Comparison of ENCODE assay signal across 1 cellular context in genomic region chr1:205449750-205450443, GRCh38.
TF ChIP-seq lines count a peak whose summit lies in the region.

No MANE protein-coding gene starts in this region.

TF ChIP-seq in GM23338, 12 proteins besides CTCF, POLR2A, EP300 and RAD21 (continued from another document):
- TF ChIP-seq ZNF462 (CRISPR knock-in tag; IDR thresholded peaks at IDR 0.05), result no peak; the same call in 1 of the 2 replicates
- no peak for TF ChIP-seq CREB1 (CRISPR knock-in tag; IDR thresholded peaks at IDR 0.05; ENCODE audit: low read depth)
- no peak for TF ChIP-seq ETS1 (IDR thresholded peaks at IDR 0.05)
- TF ChIP-seq ZNF114 (CRISPR knock-in tag; IDR thresholded peaks at IDR 0.05), result no peak
- TF ChIP-seq REST (IDR thresholded peaks at IDR 0.05; ENCODE audit: unreplicated experiment), result no peak
- no peak for TF ChIP-seq JUNB (IDR thresholded peaks at IDR 0.05; ENCODE audit: unreplicated experiment)
- TF ChIP-seq EZH2phosphoT487 (IDR thresholded peaks at IDR 0.05; ENCODE audit: unreplicated experiment), result no peak
- no peak for TF ChIP-seq ZNF331 (CRISPR knock-in tag; IDR thresholded peaks at IDR 0.05; ENCODE audit: low read depth)
- no peak for TF ChIP-seq NANOG (IDR thresholded peaks at IDR 0.05; ENCODE audit: borderline replicate concordance)
TF ChIP-seq in GM23338: peak in this region for 0.
